11 cellular contexts compared by ENCODE assay signal in genomic region chr11:102157219-102157618, GRCh38. TPM values are rescaled to one million over a fixed set of nuclear protein-coding genes. Genes with fewer than 3 reads are reported as not detected.
DNase-seq lines count a peak whose midpoint lies in the region; ATAC-seq and TF ChIP-seq lines count a peak whose summit lies in the region.
"Had no signal": no experiment of that assay in that cellular context is flagged by ENCODE, and none has a peak within 500 bp of the region (broad histone marks: within the 10 kb centered on the region; RNA-seq: fewer than 3 reads in every experiment).

No MANE protein-coding gene starts in this region.

- H3K27ac ChIP-seq in SK-N-MC = 0 out of 2 replicates have a peak overlapping the region, but pooled peaks have one; percentile 2
- no peak overlapping the region for H3K27ac ChIP-seq in gastroesophageal sphincter

- no peak overlapping the region for H3K4me3 ChIP-seq in SK-N-MC
- no peak overlapping the region for H3K4me3 ChIP-seq in gastroesophageal sphincter

- peaks cover 60% of the 10 kb centered on the region for H3K4me1 Mint-ChIP-seq in progenitor cell of endocrine pancreas (ENCODE audit: low read depth)
- no peaks in the 10 kb centered on the region for H3K4me1 Mint-ChIP-seq in stimulated activated memory B cell treated with anti-CD40 and anti-IgM and Interleukin-4, amounts not matched to agents 10 μg/mL and 1 μg/mL and 100 μg/mL, for 72 hours
- no peaks in the 10 kb centered on the region for H3K4me1 Mint-ChIP-seq in T-helper 2 cell treated with Interferon-gamma antibody and Interleukin-4, amounts not matched to agents 5 μg/mL and 100 μg/mL, for 36 hours (ENCODE audit: low read depth)
- H3K4me1 Mint-ChIP-seq: activated CD4-positive, alpha-beta T cell treated with anti-CD3 and anti-CD28 coated beads, Interleukin-2, amount 10 ng/mL, durations not matched to agents 7 days and 5 days; stimulated activated naive CD8-positive, alpha-beta T cell treated with anti-CD3 and anti-CD28 coated beads, Interleukin-15, amount 100 ng/mL, for 72 hours had no signal

- peaks cover 4 to 89% (median 24%) of the 10 kb centered on the region in 3 donors for H3K4me1 ChIP-seq in gastroesophageal sphincter

- DNase-seq in EL (peak; percentile 45), SK-N-MC (ENCODE audit: low read depth, low spot score) (no peak), progenitor cell of endocrine pancreas (ENCODE audit: low spot score, unreplicated experiment) (no peak)
- DNase-seq in T-helper 2 cell treated with Interferon-gamma antibody and Interleukin-4, amounts not matched to agents 5 μg/mL and 100 μg/mL, for 36 hours (ENCODE audit: low spot score) = no peak
- no peak for DNase-seq in activated naive CD4-positive, alpha-beta T cell treated with anti-CD3 and anti-CD28 coated beads, Interleukin-2, amount 50 U/mL, for 72 hours (ENCODE audit: low spot score in 2 of 2)
- DNase-seq: activated CD4-positive, alpha-beta T cell treated with anti-CD3 and anti-CD28 coated beads, Interleukin-2, amount 10 ng/mL, durations not matched to agents 7 days and 5 days; stimulated activated naive CD8-positive, alpha-beta T cell treated with anti-CD3 and anti-CD28 coated beads, Interleukin-15, amount 100 ng/mL, for 72 hours had no signal

- no peaks in the 10 kb centered on the region for H3K9me3 Mint-ChIP-seq in progenitor cell of endocrine pancreas (ENCODE audit: low read depth)
- H3K9me3 Mint-ChIP-seq in stimulated activated memory B cell treated with anti-CD40 and anti-IgM and Interleukin-4, amounts not matched to agents 10 μg/mL and 1 μg/mL and 100 μg/mL, for 72 hours = no peaks in the 10 kb centered on the region
- H3K9me3 Mint-ChIP-seq in T-helper 2 cell treated with Interferon-gamma antibody and Interleukin-4, amounts not matched to agents 5 μg/mL and 100 μg/mL, for 36 hours = no peaks in the 10 kb centered on the region
- H3K9me3 Mint-ChIP-seq in activated naive CD4-positive, alpha-beta T cell treated with anti-CD3 and anti-CD28 coated beads, Interleukin-2, amount 50 U/mL, for 72 hours = no peaks in the 10 kb centered on the region
- H3K9me3 Mint-ChIP-seq: activated CD4-positive, alpha-beta T cell treated with anti-CD3 and anti-CD28 coated beads, Interleukin-2, amount 10 ng/mL, durations not matched to agents 7 days and 5 days; brain; stimulated activated naive CD8-positive, alpha-beta T cell treated with anti-CD3 and anti-CD28 coated beads, Interleukin-15, amount 100 ng/mL, for 72 hours had no signal

- TF ChIP-seq EP300 in gastroesophageal sphincter (IDR thresholded peaks at IDR 0.05) = no peak

- H3K27me3 ChIP-seq in gastroesophageal sphincter = no peaks in the 10 kb centered on the region

- H3K36me3 ChIP-seq in SK-N-MC (ENCODE audit: insufficient read depth, low read length) (no peaks in the 10 kb centered on the region; the same call in 1 of the 2 replicates), gastroesophageal sphincter (no peaks in the 10 kb centered on the region)

- no peaks in the 10 kb centered on the region for H3K9me3 ChIP-seq in SK-N-MC (ENCODE audit: low read depth, low read length)
- no peaks in the 10 kb centered on the region for H3K9me3 ChIP-seq in gastroesophageal sphincter

- H3K4me3 Mint-ChIP-seq in progenitor cell of endocrine pancreas (ENCODE audit: low read depth) = no peak overlapping the region
- no peak overlapping the region for H3K4me3 Mint-ChIP-seq in stimulated activated memory B cell treated with anti-CD40 and anti-IgM and Interleukin-4, amounts not matched to agents 10 μg/mL and 1 μg/mL and 100 μg/mL, for 72 hours
- no peak overlapping the region for H3K4me3 Mint-ChIP-seq in T-helper 2 cell treated with Interferon-gamma antibody and Interleukin-4, amounts not matched to agents 5 μg/mL and 100 μg/mL, for 36 hours
- H3K4me3 Mint-ChIP-seq: activated CD4-positive, alpha-beta T cell treated with anti-CD3 and anti-CD28 coated beads, Interleukin-2, amount 10 ng/mL, durations not matched to agents 7 days and 5 days; brain; stimulated activated naive CD8-positive, alpha-beta T cell treated with anti-CD3 and anti-CD28 coated beads, Interleukin-15, amount 100 ng/mL, for 72 hours had no signal

- H3K27ac Mint-ChIP-seq in progenitor cell of endocrine pancreas = peak overlapping the region; percentile 87
- H3K27ac Mint-ChIP-seq in stimulated activated memory B cell treated with anti-CD40 and anti-IgM and Interleukin-4, amounts not matched to agents 10 μg/mL and 1 μg/mL and 100 μg/mL, for 72 hours = no peak overlapping the region
- H3K27ac Mint-ChIP-seq in T-helper 2 cell treated with Interferon-gamma antibody and Interleukin-4, amounts not matched to agents 5 μg/mL and 100 μg/mL, for 36 hours = no peak overlapping the region
- H3K27ac Mint-ChIP-seq in activated naive CD4-positive, alpha-beta T cell treated with anti-CD3 and anti-CD28 coated beads, Interleukin-2, amount 50 U/mL, for 72 hours = no peak overlapping the region
- H3K27ac Mint-ChIP-seq: activated CD4-positive, alpha-beta T cell treated with anti-CD3 and anti-CD28 coated beads, Interleukin-2, amount 10 ng/mL, durations not matched to agents 7 days and 5 days; stimulated activated naive CD8-positive, alpha-beta T cell treated with anti-CD3 and anti-CD28 coated beads, Interleukin-15, amount 100 ng/mL, for 72 hours had no signal

- TF ChIP-seq POLR2A in gastroesophageal sphincter (IDR thresholded peaks at IDR 0.05) = no peak

- H3K27me3 Mint-ChIP-seq in progenitor cell of endocrine pancreas = no peaks in the 10 kb centered on the region
- no peaks in the 10 kb centered on the region for H3K27me3 Mint-ChIP-seq in stimulated activated memory B cell treated with anti-CD40 and anti-IgM and Interleukin-4, amounts not matched to agents 10 μg/mL and 1 μg/mL and 100 μg/mL, for 72 hours
- no peaks in the 10 kb centered on the region for H3K27me3 Mint-ChIP-seq in T-helper 2 cell treated with Interferon-gamma antibody and Interleukin-4, amounts not matched to agents 5 μg/mL and 100 μg/mL, for 36 hours (ENCODE audit: low read depth)
- H3K27me3 Mint-ChIP-seq: brain; stimulated activated naive CD8-positive, alpha-beta T cell treated with anti-CD3 and anti-CD28 coated beads, Interleukin-15, amount 100 ng/mL, for 72 hours had no signal

- no peak overlapping the region for H3K9ac ChIP-seq in SK-N-MC (ENCODE audit: insufficient read length)

- 23 to 41% methylated on average over 2 of the region's 2 CpGs for WGBS in gastroesophageal sphincter (ENCODE audit: low coverage in 1 of 2), 2 donors

- TF ChIP-seq CTCF in gastroesophageal sphincter (IDR thresholded peaks at IDR 0.05) (no peak), progenitor cell of endocrine pancreas (IDR thresholded peaks at IDR 0.05; ENCODE audit: unreplicated experiment) (no peak)

- ATAC-seq in gastroesophageal sphincter = peak; percentile 60
- ATAC-seq in stimulated activated memory B cell treated with anti-CD40 and anti-IgM and Interleukin-4, amounts not matched to agents 10 μg/mL and 1 μg/mL and 100 μg/mL, for 72 hours = no peak
- ATAC-seq in activated naive CD4-positive, alpha-beta T cell treated with anti-CD3 and anti-CD28 coated beads, Interleukin-2, amount 50 U/mL, for 72 hours = no peak
- ATAC-seq in HG03039 (IDR thresholded peaks at IDR 0.05; ENCODE audit: unreplicated experiment) = no peak
- ATAC-seq: stimulated activated naive CD8-positive, alpha-beta T cell treated with anti-CD3 and anti-CD28 coated beads, Interleukin-15, amount 100 ng/mL, for 72 hours had no signal

- H3K36me3 Mint-ChIP-seq in progenitor cell of endocrine pancreas (ENCODE audit: insufficient read depth) = peaks cover 2% of the 10 kb centered on the region
- no peaks in the 10 kb centered on the region for H3K36me3 Mint-ChIP-seq in stimulated activated memory B cell treated with anti-CD40 and anti-IgM and Interleukin-4, amounts not matched to agents 10 μg/mL and 1 μg/mL and 100 μg/mL, for 72 hours
- no peaks in the 10 kb centered on the region for H3K36me3 Mint-ChIP-seq in T-helper 2 cell treated with Interferon-gamma antibody and Interleukin-4, amounts not matched to agents 5 μg/mL and 100 μg/mL, for 36 hours (ENCODE audit: low read depth)
- H3K36me3 Mint-ChIP-seq in activated naive CD4-positive, alpha-beta T cell treated with anti-CD3 and anti-CD28 coated beads, Interleukin-2, amount 50 U/mL, for 72 hours = no peaks in the 10 kb centered on the region

RNA-seq across cellular contexts. Expression of gene YAP1, which starts 47.0 kb away (rescaled TPM):
- 100 to 1,000 TPM; 192 to 323 (median 278) TPM for total RNA-seq in gastroesophageal sphincter
- 199 and 204 TPM in 2 replicates for total RNA-seq in progenitor cell of endocrine pancreas
- under 1 TPM; 0.62 to 0.75 TPM for total RNA-seq in activated naive CD4-positive, alpha-beta T cell treated with anti-CD3 and anti-CD28 coated beads, Interleukin-2, amount 50 U/mL, for 72 hours
- total RNA-seq: activated CD4-positive, alpha-beta T cell treated with anti-CD3 and anti-CD28 coated beads, Interleukin-2, amount 10 ng/mL, durations not matched to agents 7 days and 5 days had no signal

Comparison
In these comparisons a context has a peak if more than half of its experiments do, and no peak if none do; other contexts are left out.
1. RNA of gene YAP1, which starts 47.0 kb away (total RNA-seq): 192 to 323 TPM in gastroesophageal sphincter and 199 to 204 TPM in progenitor cell of endocrine pancreas; 0.62 to 0.75 TPM in activated naive CD4-positive, alpha-beta T cell treated with anti-CD3 and anti-CD28 coated beads, Interleukin-2, amount 50 U/mL, for 72 hours; every median in the first group is over 100 times any median in the second.